Comparison of ENCODE assay signal across 8 cellular contexts in the genomic region with DNA sequence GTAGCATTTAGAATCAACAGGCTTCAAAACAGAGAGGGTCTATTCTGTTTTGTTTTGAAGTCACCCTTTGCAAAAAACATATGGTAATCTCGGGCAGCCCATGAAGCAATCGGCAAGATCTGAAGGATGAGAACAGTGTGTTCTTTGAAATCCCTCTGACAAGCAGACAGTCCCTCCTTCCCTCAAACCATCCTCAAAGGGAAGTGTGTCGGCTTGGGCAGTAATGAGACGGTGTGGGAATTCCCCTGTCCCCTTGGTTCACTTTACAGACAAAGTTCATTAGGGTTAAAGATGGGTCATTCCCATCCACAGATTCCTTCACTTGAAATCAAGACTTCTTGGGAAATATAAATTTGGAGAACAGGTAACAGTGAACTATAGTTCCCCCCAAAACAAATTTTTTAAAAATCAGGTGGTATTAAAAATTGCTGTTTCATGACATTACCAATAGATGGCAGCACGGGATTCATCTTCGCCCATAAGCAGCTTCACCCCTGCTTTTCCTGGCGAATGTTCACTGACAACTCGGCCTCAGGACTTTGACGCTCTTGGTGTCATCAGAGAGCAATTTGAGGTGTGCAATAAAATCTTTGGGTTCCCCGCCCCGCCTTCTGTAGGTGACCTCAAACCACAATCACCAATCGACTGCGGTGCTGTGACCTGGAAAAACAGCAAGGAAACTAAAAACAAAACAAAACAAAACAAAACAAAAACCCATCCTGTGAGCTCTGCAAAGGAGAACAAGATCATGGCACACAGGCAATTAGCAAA.
DNase-seq lines count a peak whose midpoint lies in the region; ATAC-seq, FAIRE-seq and TF ChIP-seq lines count a peak whose summit lies in the region.

No MANE protein-coding gene starts in this region.

- H3K36me3 ChIP-seq in small intestine (ENCODE audit: control insufficient read depth in 2 of 2, insufficient read depth in 2 of 2, low read length in 2 of 2) = no peaks in the 10 kb centered on the region

- H3K27ac ChIP-seq in small intestine (ENCODE audit: low read depth in 1 of 2, low read length in 1 of 2) = peak overlapping the region; percentile 55 to 58

- H3K27ac Mint-ChIP-seq in T-helper 2 cell treated with Interferon-gamma antibody and Interleukin-4, amounts not matched to agents 5 μg/mL and 100 μg/mL, for 36 hours = peak overlapping the region; percentile 96

- H3K9me3 ChIP-seq in small intestine (ENCODE audit: control insufficient read depth, low read depth) = no peaks in the 10 kb centered on the region

- H3K4me1 Mint-ChIP-seq in T-helper 2 cell treated with Interferon-gamma antibody and Interleukin-4, amounts not matched to agents 5 μg/mL and 100 μg/mL, for 36 hours (ENCODE audit: low read depth) = peaks cover 58% of the 10 kb centered on the region

- DNase-seq in GM12865 (ENCODE audit: low read depth) (peak; percentile 95), NCI-H1417 (lab: John Stamatoyannopoulos, UW) (peak; percentile 49 to 88 (median 49)), astrocyte of the cerebellum (ENCODE audit: low read depth) (peak; percentile 61), iPS-NIHi11 (ENCODE audit: low spot score) (peak; percentile 69), small intestine (peak; percentile 93)
- peak; percentile 87 for DNase-seq in T-helper 2 cell treated with Interferon-gamma antibody and Interleukin-4, amounts not matched to agents 5 μg/mL and 100 μg/mL, for 36 hours (ENCODE audit: low spot score)

- TF ChIP-seq CTCF in GM12865 (IDR thresholded peaks at IDR 0.05; ENCODE audit: insufficient read depth, low read depth, low read length, missing control alignments) = peak; percentile 66
- peak; percentile 61 for TF ChIP-seq CTCF in astrocyte of the cerebellum (IDR thresholded peaks at IDR 0.05; ENCODE audit: low read depth, low read length, missing control alignments)

- no peak for FAIRE-seq in small intestine (lab: Jason Lieb, UNC)

- no peaks in the 10 kb centered on the region for H3K27me3 ChIP-seq in small intestine (ENCODE audit: control insufficient read depth in 2 of 2, insufficient read depth in 2 of 2, low read length in 2 of 2)

- peaks cover 2% of the 10 kb centered on the region for H3K36me3 Mint-ChIP-seq in T-helper 2 cell treated with Interferon-gamma antibody and Interleukin-4, amounts not matched to agents 5 μg/mL and 100 μg/mL, for 36 hours (ENCODE audit: low read depth)

- peaks cover 0 to 2% of the 10 kb centered on the region in 2 donors for H3K4me1 ChIP-seq in small intestine (ENCODE audit: control insufficient read depth in 2 of 2, insufficient read depth in 1 of 2, low read depth in 1 of 2, low read length in 1 of 2)

- H3K27me3 Mint-ChIP-seq in T-helper 2 cell treated with Interferon-gamma antibody and Interleukin-4, amounts not matched to agents 5 μg/mL and 100 μg/mL, for 36 hours (ENCODE audit: low read depth) = no peaks in the 10 kb centered on the region

- H3K4me3 Mint-ChIP-seq in T-helper 2 cell treated with Interferon-gamma antibody and Interleukin-4, amounts not matched to agents 5 μg/mL and 100 μg/mL, for 36 hours = peak overlapping the region; percentile 79

- ATAC-seq in HG02642 (IDR thresholded peaks at IDR 0.05; ENCODE audit: poor library complexity, unreplicated experiment) = peak; percentile 65
- no peak for ATAC-seq in GM18858 (IDR thresholded peaks at IDR 0.05; ENCODE audit: unreplicated experiment)

- 2 to 5% (median 5%) methylated on average over 13 of the region's 13 CpGs for WGBS in small intestine, 3 donors

- in situ Hi-C loops in astrocyte of the cerebellum (cut with HindIII; ENCODE audit: low sequenced_read_pairs) = no loop called here

- H3K4me3 ChIP-seq in GM12865 (ENCODE audit: low read depth, low read length) = peak overlapping the region; percentile 17
- H3K4me3 ChIP-seq in astrocyte of the cerebellum (ENCODE audit: low read depth, low read length) = no peak overlapping the region
- H3K4me3 ChIP-seq in small intestine (ENCODE audit: low read depth in 1 of 2, low read length in 2 of 2) = no peak overlapping the region

- H3K9me3 Mint-ChIP-seq in T-helper 2 cell treated with Interferon-gamma antibody and Interleukin-4, amounts not matched to agents 5 μg/mL and 100 μg/mL, for 36 hours = peaks cover 6% of the 10 kb centered on the region
